ENCODE assay signal across 15 cellular contexts in the genomic region with DNA sequence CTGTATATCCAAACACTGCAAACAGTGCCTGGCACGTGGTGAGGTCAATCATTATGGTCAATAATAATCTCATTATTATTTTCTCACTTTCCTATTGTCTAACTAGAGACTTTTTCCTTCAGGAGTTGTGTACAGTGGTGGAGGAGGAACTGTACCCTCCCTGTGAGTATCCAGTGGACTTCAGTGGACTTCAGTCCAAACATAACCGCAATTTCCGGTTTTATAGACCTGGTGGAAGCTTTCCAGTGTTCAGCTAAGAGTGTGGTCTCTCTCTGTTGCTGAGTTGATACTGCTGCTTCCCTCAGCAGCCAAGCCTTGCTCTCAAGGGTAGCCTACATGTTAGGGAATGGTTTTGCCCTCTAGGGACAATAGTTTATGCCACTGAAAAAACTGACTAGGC.
"Had no signal": no experiment of that assay in that cellular context is flagged by ENCODE, and none has a peak within 500 bp of the region (broad histone marks: within the 10 kb centered on the region; RNA-seq: fewer than 3 reads in every experiment).

No MANE protein-coding gene starts in this region.

- H3K4me3 ChIP-seq: SK-N-MC had no signal

- H3K27ac ChIP-seq: SK-N-MC, WERI-Rb-1 had no signal

- H3K36me3 ChIP-seq: WERI-Rb-1 had no signal

- DNase-seq: activated CD4-positive, alpha-beta memory T cell treated with anti-CD3 and anti-CD28 coated beads, Interleukin-2, amount 10 ng/mL, durations not matched to agents 7 days and 5 days; activated CD4-positive, alpha-beta T cell treated with anti-CD3 and anti-CD28 coated beads for 36 hours; activated CD4-positive, alpha-beta T cell treated with anti-CD3 and anti-CD28 coated beads, Interleukin-2, amount 50 U/mL, for 1 hour; activated gamma-delta T cell; activated naive CD4-positive, alpha-beta T cell treated with anti-CD3 and anti-CD28 coated beads for 36 hours; activated T-cell treated with anti-CD3 and anti-CD28 coated beads for 4 hours; activated T-cell treated with anti-CD3 and anti-CD28 coated beads, Interleukin-2, amount 50 U/mL, for 48 hours; amygdala; NCI-H1930; NCI-H2171; NCI-H2227 treated with DMSO at 0.1 percent for 48 hours; SIG-M5; T-helper 1 cell; WERI-Rb-1 had no signal
